In genomic region chr4:177455591-177455990, GRCh38 we compare ENCODE assay signal across 15 cellular contexts. TPM values are rescaled to one million over a fixed set of nuclear protein-coding genes. Genes with fewer than 3 reads are reported as not detected.
DNase-seq lines count a peak whose midpoint lies in the region; ATAC-seq and TF ChIP-seq lines count a peak whose summit lies in the region.
"Had no signal": no experiment of that assay in that cellular context is flagged by ENCODE, and none has a peak within 500 bp of the region (broad histone marks: within the 10 kb centered on the region; RNA-seq: fewer than 3 reads in every experiment).

No MANE protein-coding gene starts in this region.

- no peak overlapping the region for H3K4me3 Mint-ChIP-seq in activated CD4-positive, alpha-beta memory T cell treated with anti-CD3 and anti-CD28 coated beads for 36 hours
- H3K4me3 Mint-ChIP-seq in activated CD8-positive, alpha-beta memory T cell treated with anti-CD3 and anti-CD28 coated beads, Interleukin-2, amount 10 ng/mL, durations not matched to agents 7 days and 5 days: no peak overlapping the region
- H3K4me3 Mint-ChIP-seq: activated CD8-positive, alpha-beta T cell treated with anti-CD3 and anti-CD28 coated beads for 36 hours; CD8-positive, alpha-beta T cell; stimulated activated naive CD8-positive, alpha-beta T cell treated with anti-CD3 and anti-CD28 coated beads, Interleukin-15, Interleukin-2, amounts not matched to agents 100 ng/mL and 50 ng/mL, for 24 hours had no signal

- POLR2A ChIA-PET in activated CD4-positive, alpha-beta memory T cell treated with anti-CD3 and anti-CD28 coated beads for 36 hours (lab: Charles Lee): no interaction called here

- H3K9me3 Mint-ChIP-seq in activated CD4-positive, alpha-beta memory T cell treated with anti-CD3 and anti-CD28 coated beads for 36 hours: no peaks in the 10 kb centered on the region
- H3K9me3 Mint-ChIP-seq in activated CD8-positive, alpha-beta memory T cell treated with anti-CD3 and anti-CD28 coated beads, Interleukin-2, amount 10 ng/mL, durations not matched to agents 7 days and 5 days (ENCODE audit: low read depth): no peaks in the 10 kb centered on the region
- H3K9me3 Mint-ChIP-seq: activated CD8-positive, alpha-beta T cell treated with anti-CD3 and anti-CD28 coated beads for 36 hours; CD8-positive, alpha-beta T cell; stimulated activated naive CD8-positive, alpha-beta T cell treated with anti-CD3 and anti-CD28 coated beads, Interleukin-15, Interleukin-2, amounts not matched to agents 100 ng/mL and 50 ng/mL, for 24 hours had no signal

- H3K36me3 Mint-ChIP-seq in activated CD4-positive, alpha-beta memory T cell treated with anti-CD3 and anti-CD28 coated beads for 36 hours: no peaks in the 10 kb centered on the region
- no peaks in the 10 kb centered on the region for H3K36me3 Mint-ChIP-seq in activated CD8-positive, alpha-beta memory T cell treated with anti-CD3 and anti-CD28 coated beads, Interleukin-2, amount 10 ng/mL, durations not matched to agents 7 days and 5 days

- intact Hi-C loops in activated CD4-positive, alpha-beta memory T cell treated with anti-CD3 and anti-CD28 coated beads for 36 hours (cut with micrococcal nuclease): no loop called here

- no peak overlapping the region for H3K27ac Mint-ChIP-seq in activated CD4-positive, alpha-beta memory T cell treated with anti-CD3 and anti-CD28 coated beads for 36 hours
- H3K27ac Mint-ChIP-seq in activated CD8-positive, alpha-beta memory T cell treated with anti-CD3 and anti-CD28 coated beads, Interleukin-2, amount 10 ng/mL, durations not matched to agents 7 days and 5 days: no peak overlapping the region
- H3K27ac Mint-ChIP-seq: activated CD8-positive, alpha-beta T cell treated with anti-CD3 and anti-CD28 coated beads for 36 hours; CD8-positive, alpha-beta T cell; stimulated activated naive CD8-positive, alpha-beta T cell treated with anti-CD3 and anti-CD28 coated beads, Interleukin-15, Interleukin-2, amounts not matched to agents 100 ng/mL and 50 ng/mL, for 24 hours had no signal

- no peaks in the 10 kb centered on the region for H3K4me1 Mint-ChIP-seq in activated CD4-positive, alpha-beta memory T cell treated with anti-CD3 and anti-CD28 coated beads for 36 hours (ENCODE audit: low read depth)
- H3K4me1 Mint-ChIP-seq in activated CD8-positive, alpha-beta memory T cell treated with anti-CD3 and anti-CD28 coated beads, Interleukin-2, amount 10 ng/mL, durations not matched to agents 7 days and 5 days: no peaks in the 10 kb centered on the region

- no peak overlapping the region for H3K4me3 ChIP-seq in cardiac fibroblast (replicated peaks in 1 of 2; ENCODE audit: low read depth in 2 of 2, low read length in 2 of 2)
- H3K4me3 ChIP-seq: lower lobe of right lung, sigmoid colon had no signal

- TF ChIP-seq CTCF in cardiac fibroblast (IDR thresholded peaks at IDR 0.05; ENCODE audit: low read depth, low read length): no peak

- ATAC-seq in GM21786 (IDR thresholded peaks at IDR 0.05; ENCODE audit: unreplicated experiment): no peak
- no peak for ATAC-seq in activated CD8-positive, alpha-beta memory T cell treated with anti-CD3 and anti-CD28 coated beads, Interleukin-2, amount 10 ng/mL, durations not matched to agents 7 days and 5 days
- ATAC-seq: activated CD8-positive, alpha-beta T cell treated with anti-CD3 and anti-CD28 coated beads for 36 hours; CD8-positive, alpha-beta T cell; lower lobe of right lung had no signal

- DNase-seq in DMS153 treated with DMSO at 0.1 percent for 48 hours (lab: John Stamatoyannopoulos, UW; ENCODE audit: unreplicated experiment): peak; percentile 68
- peak; percentile 62 for DNase-seq in NCI-H1105 treated with DMSO at 0.1 percent for 48 hours (lab: John Stamatoyannopoulos, UW)
- peak; percentile 29 to 54 for DNase-seq in cardiac fibroblast (ENCODE audit: low read depth in 2 of 2)
- DNase-seq in non-pigmented ciliary epithelial cell (ENCODE audit: low read depth): peak; percentile 42
- DNase-seq in hypothalamus (lab: John Stamatoyannopoulos, UW): no peak
- no peak for DNase-seq in activated CD4-positive, alpha-beta memory T cell treated with anti-CD3 and anti-CD28 coated beads for 36 hours
- no peak for DNase-seq in activated CD8-positive, alpha-beta memory T cell treated with anti-CD3 and anti-CD28 coated beads, Interleukin-2, amount 10 ng/mL, durations not matched to agents 7 days and 5 days
- DNase-seq: activated CD8-positive, alpha-beta T cell treated with anti-CD3 and anti-CD28 coated beads for 36 hours; activated effector memory CD4-positive, alpha-beta T cell treated with anti-CD3 and anti-CD28 coated beads, Interleukin-2, amount 50 U/mL, for 16 hours; CD8-positive, alpha-beta T cell; cerebellar nuclear complex; lower lobe of right lung; sigmoid colon had no signal

- no peaks in the 10 kb centered on the region for H3K27me3 Mint-ChIP-seq in activated CD4-positive, alpha-beta memory T cell treated with anti-CD3 and anti-CD28 coated beads for 36 hours
- no peaks in the 10 kb centered on the region for H3K27me3 Mint-ChIP-seq in activated CD8-positive, alpha-beta memory T cell treated with anti-CD3 and anti-CD28 coated beads, Interleukin-2, amount 10 ng/mL, durations not matched to agents 7 days and 5 days
- H3K27me3 Mint-ChIP-seq: activated CD8-positive, alpha-beta T cell treated with anti-CD3 and anti-CD28 coated beads for 36 hours; stimulated activated naive CD8-positive, alpha-beta T cell treated with anti-CD3 and anti-CD28 coated beads, Interleukin-15, Interleukin-2, amounts not matched to agents 100 ng/mL and 50 ng/mL, for 24 hours had no signal

- CTCF ChIA-PET in activated CD4-positive, alpha-beta memory T cell treated with anti-CD3 and anti-CD28 coated beads for 36 hours (lab: Charles Lee): no interaction called here
- CTCF ChIA-PET in activated CD8-positive, alpha-beta memory T cell treated with anti-CD3 and anti-CD28 coated beads, Interleukin-2, amount 10 ng/mL, durations not matched to agents 7 days and 5 days (lab: Charles Lee): no interaction called here

RNA-seq across cellular contexts. Expression of gene AGA, which starts 13.4 kb away (rescaled TPM):
- 10 to 100 TPM; 22.1 to 22.5 TPM for total RNA-seq in activated CD4-positive, alpha-beta memory T cell treated with anti-CD3 and anti-CD28 coated beads for 36 hours
- total RNA-seq in activated CD8-positive, alpha-beta memory T cell treated with anti-CD3 and anti-CD28 coated beads, Interleukin-2, amount 10 ng/mL, durations not matched to agents 7 days and 5 days: 10 to 100 TPM; 15.6 to 18.2 TPM

Comparison
In these comparisons a context has a peak if more than half of its experiments do, and no peak if none do; other contexts are left out.
1. DNase-seq: peak in DMS153 treated with DMSO at 0.1 percent for 48 hours (single experiment), NCI-H1105 treated with DMSO at 0.1 percent for 48 hours (single experiment), cardiac fibroblast (2 of 2) and non-pigmented ciliary epithelial cell (single experiment); none in hypothalamus (0 of 51), activated CD4-positive, alpha-beta memory T cell treated with anti-CD3 and anti-CD28 coated beads for 36 hours (single experiment) and activated CD8-positive, alpha-beta memory T cell treated with anti-CD3 and anti-CD28 coated beads, Interleukin-2, amount 10 ng/mL, durations not matched to agents 7 days and 5 days (single experiment).